ENCODE assay signal across 8 cellular contexts in the genomic region with DNA sequence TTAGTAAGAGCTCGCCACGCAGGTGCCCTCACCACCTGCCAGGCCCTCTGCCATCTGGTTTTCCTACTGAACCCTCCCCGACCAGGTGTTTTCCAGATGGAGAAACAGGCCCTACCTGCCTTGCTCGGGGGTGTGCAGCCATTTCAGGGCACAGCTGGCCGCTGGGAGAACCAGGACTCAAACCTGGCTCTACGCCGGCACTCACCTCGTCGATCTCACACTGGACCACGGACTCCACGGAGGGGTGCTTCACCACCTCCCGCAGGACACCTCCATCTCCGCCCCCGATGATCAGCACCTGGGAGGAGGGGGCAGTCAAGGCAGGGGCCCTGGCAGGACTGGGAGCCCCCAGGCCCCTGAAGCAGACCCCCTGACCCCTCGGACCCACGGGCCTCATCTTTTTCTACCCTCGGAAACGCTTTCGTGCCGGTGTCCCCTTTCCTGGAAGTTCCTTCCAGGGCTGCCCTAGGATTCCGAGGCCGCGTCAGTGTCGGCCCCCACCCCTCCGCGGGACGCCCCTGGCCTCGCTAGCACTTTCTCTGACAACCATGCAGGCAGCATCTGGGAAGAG. TPM values are rescaled to one million over a fixed set of nuclear protein-coding genes. Genes with fewer than 3 reads are reported as not detected.
A peak's percentile ranks its signal among the peaks of the same experiment; 100 is the strongest.
DNase-seq lines count a peak whose midpoint lies in the region; ATAC-seq and TF ChIP-seq lines count a peak whose summit lies in the region.

No MANE protein-coding gene starts in this region.

- no peaks in the 10 kb centered on the region for H3K4me1 ChIP-seq in endocrine pancreas (ENCODE audit: control insufficient read depth, insufficient read depth, low read length)

- H3K4me3 ChIP-seq in GM06990 (replicated peaks; ENCODE audit: low read depth, low read length), result peak overlapping the region; percentile 96
- H3K4me3 ChIP-seq in endocrine pancreas (ENCODE audit: control insufficient read depth, insufficient read depth, low read length), result no peak overlapping the region

- TF ChIP-seq CTCF in GM06990 (IDR thresholded peaks at IDR 0.05; ENCODE audit: insufficient read depth, low read length, poor library complexity, severe bottlenecking), result no peak

- H3K27me3 ChIP-seq in GM06990 (replicated peaks; ENCODE audit: control insufficient read depth, insufficient read depth, low read length) (no peaks in the 10 kb centered on the region), endocrine pancreas (ENCODE audit: control insufficient read depth, insufficient read depth, low read length) (no peaks in the 10 kb centered on the region)

- no peak for ATAC-seq in HG03378 (IDR thresholded peaks at IDR 0.05; ENCODE audit: unreplicated experiment)
- no peak for ATAC-seq in GM18519 (IDR thresholded peaks at IDR 0.05; ENCODE audit: low FRiP score, unreplicated experiment)

- intact Hi-C loops in posterior vena cava (cut with DNase I), result no loop called here

- H3K36me3 ChIP-seq in GM06990 (ENCODE audit: control insufficient read depth, insufficient read depth, low read length), result peaks cover 19% of the 10 kb centered on the region
- no peaks in the 10 kb centered on the region for H3K36me3 ChIP-seq in endocrine pancreas (ENCODE audit: control insufficient read depth, insufficient read depth, low read length)

- peak overlapping the region; percentile 87 for H3K9ac ChIP-seq in endocrine pancreas (ENCODE audit: control insufficient read depth, insufficient read depth, low read length)

- DNase-seq in GM06990 (ENCODE audit: extremely low read depth, insufficient read length) (no peak), NCI-H2196 treated with DMSO at 0.1 percent for 48 hours (lab: John Stamatoyannopoulos, UW; ENCODE audit: unreplicated experiment) (peak; percentile 15), posterior vena cava (ENCODE audit: low spot score) (peak; percentile 62), C1 segment of cervical spinal cord (lab: John Stamatoyannopoulos, UW) (no peak)
- no peak for DNase-seq in stimulated activated CD4-positive, alpha-beta T cell treated with anti-CD3 and anti-CD28 coated beads, Interleukin-15, amount 100 ng/mL, for 24 hours

- no peaks in the 10 kb centered on the region for H3K9me3 ChIP-seq in endocrine pancreas (ENCODE audit: control insufficient read depth, low read length)

RNA-seq across cellular contexts. Expression of gene SRM, which starts 1.1 kb away (rescaled TPM):
- total RNA-seq in posterior vena cava, result 10 to 100 TPM; 74.2 to 76.6 TPM

RNA-seq across cellular contexts. Expression of gene MASP2, which starts 11.6 kb away (rescaled TPM):
- total RNA-seq in posterior vena cava, result not detected

RNA-seq across cellular contexts. Expression of gene EXOSC10, which starts 41.0 kb away (rescaled TPM):
- 10 to 100 TPM; 40.9 to 43.4 TPM for total RNA-seq in posterior vena cava

RNA-seq across cellular contexts. Expression of gene TARDBP, which starts 46.2 kb away (rescaled TPM):
- total RNA-seq in posterior vena cava, result 100 to 1,000 TPM; 124 to 130 TPM

Comparison
In these comparisons a context has a peak if more than half of its experiments do, and no peak if none do; other contexts are left out.
1. DNase-seq: peak in NCI-H2196 treated with DMSO at 0.1 percent for 48 hours (single experiment) and posterior vena cava (single experiment); none in GM06990 (single experiment), C1 segment of cervical spinal cord (0 of 14) and stimulated activated CD4-positive, alpha-beta T cell treated with anti-CD3 and anti-CD28 coated beads, Interleukin-15, amount 100 ng/mL, for 24 hours (single experiment).